12 cellular contexts compared by ENCODE assay signal in genomic region chr19:46068345-46069258, GRCh38. TPM values are rescaled to one million over a fixed set of nuclear protein-coding genes. Genes with fewer than 3 reads are reported as not detected.
DNase-seq lines count a peak whose midpoint lies in the region; ATAC-seq and TF ChIP-seq lines count a peak whose summit lies in the region.
"Had no signal": no experiment of that assay in that cellular context is flagged by ENCODE, and none has a peak within 500 bp of the region (broad histone marks: within the 10 kb centered on the region; RNA-seq: fewer than 3 reads in every experiment).

No MANE protein-coding gene starts in this region.

- no peaks in the 10 kb centered on the region for H3K79me2 ChIP-seq in MM.1S (ENCODE audit: low read length)

- H3K9me3 ChIP-seq in A673 (ENCODE audit: low read depth, low read length, poor library complexity, severe bottlenecking) (no peaks in the 10 kb centered on the region), MM.1S (replicated peaks; ENCODE audit: insufficient read depth, low read length) (no peaks in the 10 kb centered on the region)
- H3K9me3 ChIP-seq: BLaER1, thoracic aorta had no signal

- no peak overlapping the region for H3K27ac Mint-ChIP-seq in immature natural killer cell

- peak; percentile 78 for ATAC-seq in foreskin keratinocyte

- no peaks in the 10 kb centered on the region for H3K9me2 ChIP-seq in MM.1S (replicated peaks; ENCODE audit: insufficient read depth, low read length)

- BruUV-seq in A673 (replicated peaks; lab: Mats Ljungman, UMichigan): no TSS peak

- H3K4me2 ChIP-seq in MM.1S (ENCODE audit: low read depth, low read length): no peak overlapping the region
- H3K4me2 ChIP-seq: BLaER1 had no signal

- POLR2A ChIA-PET in A673 (lab: Charles Lee; ENCODE audit: low non-redundant PET): no interaction called here

- no peaks in the 10 kb centered on the region for H4K20me1 ChIP-seq in MM.1S (ENCODE audit: insufficient read depth, low read length)
- H4K20me1 ChIP-seq: BLaER1 had no signal

- H2AFZ ChIP-seq in MM.1S (ENCODE audit: low read length): no peak overlapping the region

- H3K27me3 Mint-ChIP-seq in immature natural killer cell (ENCODE audit: low read depth in 3 of 3): peaks cover 0 to 17% (median 11%) of the 10 kb centered on the region in 3 donors

- peaks cover 20% of the 10 kb centered on the region for H3K27me3 ChIP-seq in A673 (replicated peaks; ENCODE audit: insufficient read depth, low read depth, low read length, poor library complexity)
- peaks cover 19% of the 10 kb centered on the region for H3K27me3 ChIP-seq in foreskin keratinocyte
- H3K27me3 ChIP-seq in MM.1S (replicated peaks; ENCODE audit: insufficient read depth, low read length): peaks cover 66% of the 10 kb centered on the region
- H3K27me3 ChIP-seq: BLaER1 had no signal

- H3K27ac ChIP-seq in A673 (ENCODE audit: low read depth, low read length, poor library complexity, severe bottlenecking): no peak overlapping the region
- peak overlapping the region; percentile 59 for H3K27ac ChIP-seq in foreskin keratinocyte
- H3K27ac ChIP-seq in MM.1S (ENCODE audit: low read length): no peak overlapping the region
- H3K27ac ChIP-seq: BLaER1, thoracic aorta had no signal

- DNase-seq in A673 (ENCODE audit: low spot score) (peak; percentile 61), HS-5 (ENCODE audit: low read depth) (peak; percentile 90), SW 1271 (lab: John Stamatoyannopoulos, UW) (peak; percentile 39 to 88), foreskin keratinocyte (peak; percentile 94 to 97), immature natural killer cell (no peak), MM.1S (no peak), COR-L47 (lab: John Stamatoyannopoulos, UW) (no peak), NAMALWA (ENCODE audit: low spot score) (no peak)
- DNase-seq: activated CD8-positive, alpha-beta memory T cell treated with anti-CD3 and anti-CD28 coated beads, Interleukin-2, amount 50 U/mL, for 48 hours had no signal

- no peaks in the 10 kb centered on the region for H3K36me3 ChIP-seq in A673 (ENCODE audit: insufficient read depth, low read length, poor library complexity, severe bottlenecking)
- H3K36me3 ChIP-seq in MM.1S (replicated peaks; ENCODE audit: insufficient read depth, low read length): no peaks in the 10 kb centered on the region
- H3K36me3 ChIP-seq: BLaER1, thoracic aorta had no signal

- H3K36me3 Mint-ChIP-seq in immature natural killer cell: no peaks in the 10 kb centered on the region

- H3K4me3 Mint-ChIP-seq in immature natural killer cell: no peak overlapping the region

- no peak overlapping the region for H3K9ac ChIP-seq in MM.1S (ENCODE audit: low read length)
- H3K9ac ChIP-seq: BLaER1 had no signal

- H3K9me3 Mint-ChIP-seq in immature natural killer cell: no peaks in the 10 kb centered on the region

- H3K4me1 Mint-ChIP-seq in immature natural killer cell: no peaks in the 10 kb centered on the region

- intact Hi-C loops in A673 (cut with micrococcal nuclease; ENCODE audit: unreplicated experiment): no loop called here

- TF ChIP-seq CTCF in A673 (conservative IDR thresholded peaks at IDR 0.05; ENCODE audit: low read depth, low read length) (no peak), foreskin keratinocyte (conservative IDR thresholded peaks at IDR 0.05) (no peak), MM.1S (IDR thresholded peaks at IDR 0.05; ENCODE audit: low read length) (no peak)

- CTCF ChIA-PET in A673 (lab: Charles Lee): interaction anchor here (1.4 kb wide), 1 partner anchor 9 kb away, joined by 5 read pairs; no protein-coding TSS in a partner anchor

- H3K4me1 ChIP-seq in A673 (ENCODE audit: insufficient read depth, low read length, poor library complexity, severe bottlenecking): no peaks in the 10 kb centered on the region
- H3K4me1 ChIP-seq in foreskin keratinocyte: peaks cover 25% of the 10 kb centered on the region
- H3K4me1 ChIP-seq in MM.1S (ENCODE audit: low read length): peaks cover 6% of the 10 kb centered on the region; the same call in 1 of the 2 replicates
- H3K4me1 ChIP-seq: BLaER1 had no signal

- no peaks in the 10 kb centered on the region for H3F3A ChIP-seq in MM.1S (ENCODE audit: insufficient read depth, low read length)

- H3K4me3 ChIP-seq in A673 (ENCODE audit: low read depth, low read length, poor library complexity, severe bottlenecking) (no peak overlapping the region), MM.1S (ENCODE audit: low read length) (no peak overlapping the region)
- H3K4me3 ChIP-seq: BLaER1, thoracic aorta had no signal

RNA-seq across cellular contexts. Expression of gene IGFL4, which starts 27.8 kb away (rescaled TPM):
- total RNA-seq in A673 (2021) (not detected in 2 replicates), foreskin keratinocyte (not detected in 2 replicates)
- polyA plus RNA-seq in foreskin keratinocyte (not detected in 2 replicates), immature natural killer cell (not detected)
- total RNA-seq: thoracic aorta had no signal

RNA-seq across cellular contexts. Expression of gene PGLYRP1, which starts 45.7 kb away (rescaled TPM):
- total RNA-seq in A673 (2021): not detected in 2 replicates
- total RNA-seq in foreskin keratinocyte: not detected in 2 replicates
- polyA plus RNA-seq in foreskin keratinocyte: not detected in 2 replicates
- polyA plus RNA-seq in immature natural killer cell: not detected
- total RNA-seq: lower leg skin, thoracic aorta had no signal

RNA-seq across cellular contexts. Expression of gene IGFL3, which starts 55.9 kb away (rescaled TPM):
- total RNA-seq in A673 (2021) (not detected in 2 replicates), foreskin keratinocyte (2.3 and 5.2 TPM in 2 replicates)
- polyA plus RNA-seq in foreskin keratinocyte (3.0 and 7.9 TPM in 2 replicates), immature natural killer cell (not detected)
- total RNA-seq: thoracic aorta had no signal

Comparison
In these comparisons a context has a peak if more than half of its experiments do, and no peak if none do; other contexts are left out.
1. DNase-seq: peak in A673 (single experiment), HS-5 (single experiment), SW 1271 (2 of 2) and foreskin keratinocyte (2 of 2); none in immature natural killer cell (0 of 3), MM.1S (single experiment), COR-L47 (single experiment) and NAMALWA (single experiment).